34 cellular contexts compared by ENCODE assay signal in genomic region chr10:4147214-4147613, GRCh38.
"Had no signal": no experiment of that assay in that cellular context is flagged by ENCODE, and none has a peak within 500 bp of the region (broad histone marks: within the 10 kb centered on the region; RNA-seq: fewer than 3 reads in every experiment).

No MANE protein-coding gene starts in this region.

- H3K27me3 ChIP-seq: MG63 had no signal

- H3K9me3 ChIP-seq: MG63 had no signal

- DNase-seq: Karpas-422, Kasumi-1, KG1, MG63, MM.1S, MV-4-11, NCI-H1048, NCI-H1092, NCI-H1092 treated with DMSO at 0.1 percent for 48 hours, NCI-H1105, NCI-H1105 treated with DMSO at 0.1 percent for 48 hours, NCI-H1417, NCI-H1417 treated with DMSO at 0.1 percent for 48 hours, NCI-H1436, NCI-H1436 treated with DMSO at 0.1 percent for 48 hours, NCI-H146, NCI-H1694, NCI-H1694 treated with DMSO at 0.1 percent for 48 hours, NCI-H187, NCI-H187 treated with DMSO at 0.1 percent for 48 hours, NCI-H2029, NCI-H2029 treated with DMSO at 0.1 percent for 48 hours, NCI-H2081, NCI-H2081 treated with DMSO at 0.1 percent for 48 hours, NCI-H2107, NCI-H2171, NCI-H2171 treated with DMSO at 0.1 percent for 48 hours, NCI-H2227 treated with DMSO at 0.1 percent for 48 hours, NCI-H226, NCI-H345, NCI-H446, NCI-H446 treated with DMSO at 0.1 percent for 48 hours, NCI-H510A had no signal

- H3K27ac ChIP-seq: KMS-11 had no signal

- H3K36me3 ChIP-seq: MG63 had no signal

- H3K4me3 ChIP-seq: MG63 had no signal
